In the genomic region with DNA sequence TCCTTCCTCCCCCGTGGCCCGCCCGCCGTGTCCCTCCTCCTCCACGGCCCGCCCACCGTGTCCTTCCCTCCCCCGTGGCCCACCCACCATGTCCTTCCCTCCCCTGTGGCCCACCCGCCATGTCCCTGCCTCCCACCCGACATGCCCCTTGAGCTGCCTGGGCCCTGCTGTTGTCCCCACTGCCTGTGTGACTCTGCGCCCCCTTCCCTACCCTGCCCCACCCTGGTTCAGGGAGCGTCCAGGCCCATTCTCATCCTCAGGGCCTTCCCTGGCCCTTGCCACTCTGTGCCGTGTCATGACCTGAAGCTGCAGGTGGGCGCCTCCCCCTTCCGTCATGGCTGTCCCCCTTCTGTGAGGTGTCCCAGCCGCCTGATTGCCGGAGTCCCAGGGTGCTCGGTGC, we compare ENCODE assay signal across 27 cellular contexts. TPM values are rescaled to one million over a fixed set of nuclear protein-coding genes. Genes with fewer than 3 reads are reported as not detected.
DNase-seq lines count a peak whose midpoint lies in the region; ATAC-seq, FAIRE-seq and TF ChIP-seq lines count a peak whose summit lies in the region.
"Had no signal": no experiment of that assay in that cellular context is flagged by ENCODE, and none has a peak within 500 bp of the region (broad histone marks: within the 10 kb centered on the region; RNA-seq: fewer than 3 reads in every experiment).

No MANE protein-coding gene starts in this region.

- H3K4me2 ChIP-seq in H1 (ENCODE audit: insufficient read depth in 1 of 2, low read depth in 2 of 2, low read length in 2 of 2) = no peak overlapping the region
- no peak overlapping the region for H3K4me2 ChIP-seq in neuronal stem cell (ENCODE audit: insufficient read depth, low read length, poor library complexity, severe bottlenecking)

- H3K4ac ChIP-seq in H1 (replicated peaks; ENCODE audit: insufficient read length, low read depth, low read length) (no peak overlapping the region), neuronal stem cell (ENCODE audit: low read length) (no peak overlapping the region)

- no peak for TF ChIP-seq POLR2A in H1 (IDR thresholded peaks at IDR 0.05; ENCODE audit: control extremely low read depth in 1 of 2, low read depth in 2 of 2, low read length in 2 of 2)
- no peak for TF ChIP-seq POLR2A in upper lobe of left lung (IDR thresholded peaks at IDR 0.05)

- H4K91ac ChIP-seq in H1 (replicated peaks; ENCODE audit: insufficient read length, low read length) (no peak overlapping the region), neuronal stem cell (ENCODE audit: low read depth, low read length, poor library complexity) (no peak overlapping the region)

- H3K27me3 ChIP-seq in H1 (replicated peaks in 1 of 4; ENCODE audit: control insufficient read depth in 3 of 4, extremely low read depth in 1 of 4, insufficient read depth in 3 of 4, low read length in 3 of 4) (no peaks in the 10 kb centered on the region), neuronal stem cell (ENCODE audit: control insufficient read depth in 3 of 3, insufficient read depth in 3 of 3, low read depth in 1 of 3, low read length in 3 of 3) (no peaks in the 10 kb centered on the region), upper lobe of left lung (no peaks in the 10 kb centered on the region)

- H2BK12ac ChIP-seq in H1 (ENCODE audit: low read depth, low read length) (no peak overlapping the region), neuronal stem cell (ENCODE audit: low read length) (no peak overlapping the region)

- H3K4me1 ChIP-seq in H1 (replicated peaks in 1 of 4; ENCODE audit: control insufficient read depth in 3 of 4, insufficient read depth in 4 of 4, low read length in 3 of 4) (no peaks in the 10 kb centered on the region), neuronal stem cell (ENCODE audit: control insufficient read depth in 2 of 2, insufficient read depth in 1 of 2, low read depth in 1 of 2, low read length in 2 of 2) (peaks cover 0 to 2% of the 10 kb centered on the region in 2 donors), upper lobe of left lung (peaks cover 0 to 8% (median 0%) of the 10 kb centered on the region in 4 donors)

- 84% methylated on average over 9 of the region's 18 CpGs; no CpG with 5 or more reads in 1 of the 2 experiments for WGBS in H1 (ENCODE audit: extremely low coverage in 1 of 2, insufficient coverage in 1 of 2, insufficient read length in 1 of 2, insufficient replicate concordance in 2 of 2, low coverage in 1 of 2, low lambda C conversion rate in 2 of 2, missing lambda C conversion rate in 1 of 2), 2 experiments
- no CpG with 5 or more reads among the region's 18 CpGs for WGBS in neuronal stem cell (ENCODE audit: extremely low coverage in 2 of 2, insufficient read length in 2 of 2, insufficient replicate concordance in 1 of 2), 2 donors
- WGBS in upper lobe of left lung, 2 donors = 90 to 92% methylated on average over 16 of the region's 18 CpGs

- FAIRE-seq in H1 (lab: Jason Lieb, UNC) = no peak
- FAIRE-seq: GM12891, GM18507, GM19239 had no signal

- no peak for TF ChIP-seq EP300 in H1 (IDR thresholded peaks at IDR 0.05; ENCODE audit: borderline replicate concordance in 1 of 2, low read depth in 2 of 2, low read length in 2 of 2)
- no peak for TF ChIP-seq EP300 in upper lobe of left lung (IDR thresholded peaks at IDR 0.05)

- H3K27ac Mint-ChIP-seq in stimulated activated naive CD8-positive, alpha-beta T cell treated with anti-CD3 and anti-CD28 coated beads, Interleukin-15, amount 100 ng/mL, for 72 hours = no peak overlapping the region
- H3K27ac Mint-ChIP-seq in activated T-helper 2 cell treated with anti-CD3 and anti-CD28 coated beads, Interferon-gamma antibody, Interleukin-2, Interleukin-4, amounts not matched to agents 10 μg/mL and 5 μg/mL and 100 μg/mL, durations not matched to agents 14 hours and 24 hours and 36 hours = no peak overlapping the region
- H3K27ac Mint-ChIP-seq: CD4-positive, alpha-beta memory T cell; H9; HFFc6 had no signal

- peaks cover 36% of the 10 kb centered on the region for H3K36me3 Mint-ChIP-seq in activated T-helper 2 cell treated with anti-CD3 and anti-CD28 coated beads, Interferon-gamma antibody, Interleukin-2, Interleukin-4, amounts not matched to agents 10 μg/mL and 5 μg/mL and 100 μg/mL, durations not matched to agents 14 hours and 24 hours and 36 hours (ENCODE audit: low read depth)

- peaks cover under 1 to 5% of the 10 kb centered on the region in 2 experiments; a peak in 3 of 4 replicates for H3K9me3 ChIP-seq in H1 (ENCODE audit: insufficient read depth in 2 of 2, low read depth in 1 of 2, low read length in 1 of 2)
- H3K9me3 ChIP-seq in neuronal stem cell (replicated peaks in 1 of 2; ENCODE audit: control insufficient read depth in 2 of 2, insufficient read depth in 1 of 2, low read depth in 1 of 2, low read length in 2 of 2) = no peaks in the 10 kb centered on the region
- peaks cover 0 to 1% (median under 1%) of the 10 kb centered on the region in 4 donors for H3K9me3 ChIP-seq in upper lobe of left lung

- H3K9ac ChIP-seq in H1 (replicated peaks in 1 of 4; ENCODE audit: extremely low read depth in 1 of 4, low read depth in 3 of 4, low read length in 3 of 4) (no peak overlapping the region), neuronal stem cell (ENCODE audit: low read depth, low read length, poor library complexity) (peak overlapping the region; percentile 57)
- H3K9ac ChIP-seq: GM23248 had no signal

- H2BK15ac ChIP-seq in H1 (ENCODE audit: low read length) (no peak overlapping the region), neuronal stem cell (ENCODE audit: low read length) (no peak overlapping the region)

- H3K36me3 ChIP-seq in H1 (ENCODE audit: control insufficient read depth in 2 of 4, insufficient read depth in 4 of 4, low read length in 3 of 4) (no peaks in the 10 kb centered on the region; a peak in 1 of 8 replicates), neuronal stem cell (replicated peaks in 1 of 2; ENCODE audit: control insufficient read depth in 2 of 2, insufficient read depth in 2 of 2, low read length in 2 of 2) (peaks cover 17 to 39% of the 10 kb centered on the region in 2 donors), upper lobe of left lung (peaks cover 0 to 78% (median 37%) of the 10 kb centered on the region in 4 donors)

- H4K5ac ChIP-seq in H1 (ENCODE audit: insufficient read length, low read depth, low read length) = no peak overlapping the region

- H3K4me1 Mint-ChIP-seq in stimulated activated naive CD8-positive, alpha-beta T cell treated with anti-CD3 and anti-CD28 coated beads, Interleukin-15, amount 100 ng/mL, for 72 hours = no peaks in the 10 kb centered on the region
- H3K4me1 Mint-ChIP-seq in activated T-helper 2 cell treated with anti-CD3 and anti-CD28 coated beads, Interferon-gamma antibody, Interleukin-2, Interleukin-4, amounts not matched to agents 10 μg/mL and 5 μg/mL and 100 μg/mL, durations not matched to agents 14 hours and 24 hours and 36 hours (ENCODE audit: low read depth) = no peaks in the 10 kb centered on the region
- H3K4me1 Mint-ChIP-seq: H9 had no signal

- H2BK5ac ChIP-seq in H1 (ENCODE audit: low read depth, low read length) (no peak overlapping the region), neuronal stem cell (ENCODE audit: low read length) (no peak overlapping the region)

- peak; percentile 31 for ATAC-seq in stimulated activated naive CD8-positive, alpha-beta T cell treated with anti-CD3 and anti-CD28 coated beads, Interleukin-15, amount 100 ng/mL, for 72 hours
- no peak for ATAC-seq in stimulated activated naive CD8-positive, alpha-beta T cell treated with anti-CD3 and anti-CD28 coated beads, Interleukin-15, Interleukin-2, amounts not matched to agents 100 U/mL and 50 U/mL, for 24 hours
- ATAC-seq in upper lobe of left lung (ENCODE audit: low FRiP score in 2 of 2) = peak; percentile 3 to 7
- ATAC-seq in GM18867 (IDR thresholded peaks at IDR 0.05; ENCODE audit: unreplicated experiment) = no peak
- ATAC-seq: HCT116 had no signal

- CTCF ChIA-PET in H1 (lab: Charles Lee; ENCODE audit: partially characterized antibody) = interaction anchor here (1.1 kb wide), 1 partner anchor 22 kb away, joined by 4 read pairs; no protein-coding TSS in a partner anchor

- H2AK5ac ChIP-seq in H1 (ENCODE audit: low read depth, low read length) (no peak overlapping the region), neuronal stem cell (ENCODE audit: low read depth, low read length) (peak overlapping the region; percentile 44)

- H3K14ac ChIP-seq in H1 (ENCODE audit: insufficient read length) = no peak overlapping the region
- H3K14ac ChIP-seq in neuronal stem cell (ENCODE audit: low read length) = no peak overlapping the region

- H3K18ac ChIP-seq in H1 (ENCODE audit: extremely low read depth, low read length) = no peak overlapping the region
- H3K18ac ChIP-seq in neuronal stem cell (ENCODE audit: low read length) = peak overlapping the region; percentile 3

- intact Hi-C loops in activated T-helper 2 cell treated with anti-CD3 and anti-CD28 coated beads, Interferon-gamma antibody, Interleukin-2, Interleukin-4, amounts not matched to agents 10 μg/mL and 5 μg/mL and 100 μg/mL, durations not matched to agents 14 hours and 24 hours and 36 hours (cut with micrococcal nuclease) = no loop called here

- TF ChIP-seq CTCF in H1 (IDR thresholded peaks at IDR 0.05; ENCODE audit: control extremely low read depth in 1 of 3, insufficient read depth in 1 of 3, low read depth in 1 of 3, low read length in 3 of 3) (no peak), upper lobe of left lung (IDR thresholded peaks at IDR 0.05) (no peak)

- H3K27me3 Mint-ChIP-seq in stimulated activated naive CD8-positive, alpha-beta T cell treated with anti-CD3 and anti-CD28 coated beads, Interleukin-15, amount 100 ng/mL, for 72 hours = no peaks in the 10 kb centered on the region
- no peaks in the 10 kb centered on the region for H3K27me3 Mint-ChIP-seq in activated T-helper 2 cell treated with anti-CD3 and anti-CD28 coated beads, Interferon-gamma antibody, Interleukin-2, Interleukin-4, amounts not matched to agents 10 μg/mL and 5 μg/mL and 100 μg/mL, durations not matched to agents 14 hours and 24 hours and 36 hours (ENCODE audit: low read depth)
- H3K27me3 Mint-ChIP-seq: CD4-positive, alpha-beta memory T cell had no signal

- no peaks in the 10 kb centered on the region for H3K79me1 ChIP-seq in H1 (ENCODE audit: low read depth, low read length)
- peaks cover 7% of the 10 kb centered on the region for H3K79me1 ChIP-seq in neuronal stem cell (ENCODE audit: low read depth, low read length)

- no peaks in the 10 kb centered on the region for H3K9me3 Mint-ChIP-seq in stimulated activated naive CD8-positive, alpha-beta T cell treated with anti-CD3 and anti-CD28 coated beads, Interleukin-15, amount 100 ng/mL, for 72 hours
- no peaks in the 10 kb centered on the region for H3K9me3 Mint-ChIP-seq in activated T-helper 2 cell treated with anti-CD3 and anti-CD28 coated beads, Interferon-gamma antibody, Interleukin-2, Interleukin-4, amounts not matched to agents 10 μg/mL and 5 μg/mL and 100 μg/mL, durations not matched to agents 14 hours and 24 hours and 36 hours

- H2AFZ ChIP-seq in H1 (ENCODE audit: low read length) (no peak overlapping the region), neuronal stem cell (ENCODE audit: low read length) (no peak overlapping the region)
- H2AFZ ChIP-seq: GM23248 had no signal

- H3K4me3 Mint-ChIP-seq in stimulated activated naive CD8-positive, alpha-beta T cell treated with anti-CD3 and anti-CD28 coated beads, Interleukin-15, amount 100 ng/mL, for 72 hours = no peak overlapping the region
- H3K4me3 Mint-ChIP-seq in activated T-helper 2 cell treated with anti-CD3 and anti-CD28 coated beads, Interferon-gamma antibody, Interleukin-2, Interleukin-4, amounts not matched to agents 10 μg/mL and 5 μg/mL and 100 μg/mL, durations not matched to agents 14 hours and 24 hours and 36 hours (ENCODE audit: low read depth) = no peak overlapping the region
- H3K4me3 Mint-ChIP-seq: CD4-positive, alpha-beta memory T cell; H9; HFFc6 had no signal

- peak overlapping the region; percentile 51; the same call in 1 of the 2 replicates for H4K8ac ChIP-seq in H1 (ENCODE audit: extremely low read depth, insufficient read depth, low read length)
- peak overlapping the region; percentile 32 for H4K8ac ChIP-seq in neuronal stem cell (ENCODE audit: low read depth, low read length)

- H3K27ac ChIP-seq in H1 (ENCODE audit: low read depth, low read length) (no peak overlapping the region), neuronal stem cell (replicated peaks; ENCODE audit: low read length) (no peak overlapping the region), upper lobe of left lung (no peak overlapping the region)
- H3K27ac ChIP-seq: GM23248 had no signal

- H2BK120ac ChIP-seq in H1 (replicated peaks; ENCODE audit: low read depth, low read length) (no peak overlapping the region), neuronal stem cell (ENCODE audit: low read depth, low read length) (no peak overlapping the region)

- no peak for TF ChIP-seq RAD21 in H1 (IDR thresholded peaks at IDR 0.05 in 1 of 2, conservative IDR thresholded peaks at IDR 0.05 in 1 of 2; ENCODE audit: low read depth in 2 of 2, low read length in 2 of 2)

- POLR2A ChIA-PET in H1 (lab: Charles Lee; ENCODE audit: partially characterized antibody) = interaction anchor here (1.0 kb wide), 1 partner anchor 18 kb away, joined by 4 read pairs; no protein-coding TSS in a partner anchor

- no peak for DNase-seq in stimulated activated naive CD8-positive, alpha-beta T cell treated with anti-CD3 and anti-CD28 coated beads, Interleukin-15, amount 100 ng/mL, for 72 hours
- DNase-seq in stimulated activated naive CD8-positive, alpha-beta T cell treated with anti-CD3 and anti-CD28 coated beads, Interleukin-15, Interleukin-2, amounts not matched to agents 100 U/mL and 50 U/mL, for 24 hours = no peak
- no peak for DNase-seq in H1 (ENCODE audit: low read depth in 1 of 2, low spot score in 2 of 2)
- no peak for DNase-seq in neuronal stem cell (ENCODE audit: low spot score)
- peak in 1 of 2 donors; percentile 49 for DNase-seq in upper lobe of left lung
- DNase-seq in GM19238 (ENCODE audit: insufficient read length, low spot score) = no peak
- DNase-seq in activated T-helper 2 cell treated with anti-CD3 and anti-CD28 coated beads, Interferon-gamma antibody, Interleukin-2, Interleukin-4, amounts not matched to agents 10 μg/mL and 5 μg/mL and 100 μg/mL, durations not matched to agents 14 hours and 24 hours and 36 hours (ENCODE audit: low spot score) = no peak
- DNase-seq: C1 segment of cervical spinal cord, Calu3, COR-L47, DMS53, DMS79 treated with DMSO at 0.1 percent for 48 hours, GF-D8, GM23248, H9, HFFc6 had no signal

- no peaks in the 10 kb centered on the region for H3K23me2 ChIP-seq in H1 (ENCODE audit: low read depth, low read length)

- H3K4me3 ChIP-seq in H1 (ENCODE audit: extremely low read depth in 1 of 4, insufficient read depth in 2 of 4, low read depth in 3 of 4, low read length in 4 of 4) = no peak overlapping the region
- no peak overlapping the region for H3K4me3 ChIP-seq in neuronal stem cell (ENCODE audit: low read length in 2 of 2)
- H3K4me3 ChIP-seq in upper lobe of left lung = no peak overlapping the region
- H3K4me3 ChIP-seq: GM23248 had no signal

- H3K23ac ChIP-seq in H1 (ENCODE audit: insufficient read length) (no peak overlapping the region), neuronal stem cell (ENCODE audit: low read depth, low read length, poor library complexity) (peak overlapping the region; percentile 82)

- no peak overlapping the region for H2BK20ac ChIP-seq in H1 (ENCODE audit: low read length)

- no peak overlapping the region for H3K56ac ChIP-seq in H1 (replicated peaks; ENCODE audit: insufficient read length, low read depth, low read length)

- no peaks in the 10 kb centered on the region for H3K79me2 ChIP-seq in H1 (ENCODE audit: control insufficient read depth in 1 of 2, insufficient read depth in 2 of 2, low read length in 2 of 2)

- peaks cover 0 to 3% of the 10 kb centered on the region in 2 experiments for H4K20me1 ChIP-seq in H1 (replicated peaks in 1 of 2; ENCODE audit: control insufficient read depth in 1 of 2, insufficient read depth in 2 of 2, low read length in 2 of 2)

RNA-seq across cellular contexts. Expression of gene D2HGDH, which starts 20.7 kb away (rescaled TPM):
- total RNA-seq in H1 (2021; fragmentation: NEBNext Ultra II Directional; extraction: Animal tissue kit (Norgen Biotek cat#: 25700)) = 8.1 and 8.3 TPM in 2 replicates
- polyA plus RNA-seq in H1 (2011; rRNA removed) = 3.4 and 9.8 TPM in 2 replicates
- 7.6 TPM for polyA plus RNA-seq in H1 (2011; cell fraction: cytosol; rRNA removed)
- 34.5 TPM for polyA plus RNA-seq in H1 (2011; cell fraction: nucleus; rRNA removed)
- polyA plus RNA-seq in H1 (2012, experiment 1 of 2) = 7.6 to 12.7 TPM (median 8.9 TPM) in 4 replicates
- 3.3 TPM for polyA plus RNA-seq in H1 (2012, experiment 2 of 2)
- 4.2 TPM for polyA plus RNA-seq in H1 (2013, experiment 1 of 2)
- 3.3 TPM for polyA plus RNA-seq in H1 (2013, experiment 2 of 2)
- 5.0 and 7.3 TPM in 2 replicates for polyA minus RNA-seq in H1 (2011; rRNA and poly(A)+ RNA removed)
- polyA minus RNA-seq in H1 (2011; cell fraction: cytosol; rRNA and poly(A)+ RNA removed) = 10.3 TPM
- polyA minus RNA-seq in H1 (2011; cell fraction: nucleus; rRNA and poly(A)+ RNA removed) = 19.0 TPM
- 5.2 TPM for polyA plus RNA-seq in neuronal stem cell (2013, experiment 1 of 2)
- 5.3 TPM for polyA plus RNA-seq in neuronal stem cell (2013, experiment 2 of 2)
- total RNA-seq in upper lobe of left lung = 100 to 1,000 TPM in 1 of 6 donors, 10 to 100 TPM in 5; 12.5 to 155 (median 35.8) TPM
- 36.5 and 39.9 TPM in 2 replicates for total RNA-seq in activated T-helper 2 cell treated with anti-CD3 and anti-CD28 coated beads, Interferon-gamma antibody, Interleukin-2, Interleukin-4, amounts not matched to agents 10 μg/mL and 5 μg/mL and 100 μg/mL, durations not matched to agents 14 hours and 24 hours and 36 hours

RNA-seq across cellular contexts. Expression of gene GAL3ST2, which starts 21.5 kb away (rescaled TPM):
- not detected in 2 replicates for total RNA-seq in H1 (2021; fragmentation: NEBNext Ultra II Directional; extraction: Animal tissue kit (Norgen Biotek cat#: 25700))
- polyA plus RNA-seq in H1 (2011; rRNA removed) = 0.14 TPM in 1 of 2 replicates, not detected in the other
- 0.06 TPM for polyA plus RNA-seq in H1 (2011; cell fraction: cytosol; rRNA removed)
- polyA plus RNA-seq in H1 (2011; cell fraction: nucleus; rRNA removed) = 0.44 TPM
- 0.15 to 0.21 TPM (median 0.17 TPM) in 3 of 4 replicates, not detected in the other for polyA plus RNA-seq in H1 (2012, experiment 1 of 2)
- not detected for polyA plus RNA-seq in H1 (2012, experiment 2 of 2)
- polyA plus RNA-seq in H1 (2013, experiment 1 of 2) = 0.12 TPM
- polyA plus RNA-seq in H1 (2013, experiment 2 of 2) = 0.09 TPM
- 0.13 TPM in 1 of 2 replicates, not detected in the other for polyA minus RNA-seq in H1 (2011; rRNA and poly(A)+ RNA removed)
- not detected for polyA minus RNA-seq in H1 (2011; cell fraction: cytosol; rRNA and poly(A)+ RNA removed)
- polyA minus RNA-seq in H1 (2011; cell fraction: nucleus; rRNA and poly(A)+ RNA removed) = 0.90 TPM
- 0.45 TPM for polyA plus RNA-seq in neuronal stem cell (2013, experiment 1 of 2)
- 0.47 TPM for polyA plus RNA-seq in neuronal stem cell (2013, experiment 2 of 2)
- 1 to 10 TPM in 1 of 6 donors, under 1 TPM in 2, not detected in 3; 0.59 to 2.1 (median 0.91) TPM for total RNA-seq in upper lobe of left lung
- total RNA-seq in activated T-helper 2 cell treated with anti-CD3 and anti-CD28 coated beads, Interferon-gamma antibody, Interleukin-2, Interleukin-4, amounts not matched to agents 10 μg/mL and 5 μg/mL and 100 μg/mL, durations not matched to agents 14 hours and 24 hours and 36 hours = 1.3 and 1.9 TPM in 2 replicates
- total RNA-seq: A172, Calu3, Daoy, G401, GM23248, H4 had no signal
- polyA plus RNA-seq: BJ, GM23248 had no signal

RNA-seq across cellular contexts. Expression of gene ING5, which starts 53.3 kb away (rescaled TPM):
- total RNA-seq in H1 (2021; fragmentation: NEBNext Ultra II Directional; extraction: Animal tissue kit (Norgen Biotek cat#: 25700)) = 47.4 and 49.7 TPM in 2 replicates
- 41.5 and 42.5 TPM in 2 replicates for polyA plus RNA-seq in H1 (2011; rRNA removed)
- 44.1 TPM for polyA plus RNA-seq in H1 (2011; cell fraction: cytosol; rRNA removed)
- 91.5 TPM for polyA plus RNA-seq in H1 (2011; cell fraction: nucleus; rRNA removed)
- 33.8 to 49.1 TPM (median 39.8 TPM) in 4 replicates for polyA plus RNA-seq in H1 (2012, experiment 1 of 2)
- 14.9 TPM for polyA plus RNA-seq in H1 (2012, experiment 2 of 2)
- 22.2 TPM for polyA plus RNA-seq in H1 (2013, experiment 1 of 2)
- polyA plus RNA-seq in H1 (2013, experiment 2 of 2) = 20.1 TPM
- polyA minus RNA-seq in H1 (2011; rRNA and poly(A)+ RNA removed) = 52.8 and 60.2 TPM in 2 replicates
- 26.1 TPM for polyA minus RNA-seq in H1 (2011; cell fraction: cytosol; rRNA and poly(A)+ RNA removed)
- polyA minus RNA-seq in H1 (2011; cell fraction: nucleus; rRNA and poly(A)+ RNA removed) = 42.9 TPM
- polyA plus RNA-seq in neuronal stem cell (2013, experiment 1 of 2) = 25.2 TPM
- polyA plus RNA-seq in neuronal stem cell (2013, experiment 2 of 2) = 27.0 TPM
- 100 to 1,000 TPM in 1 of 6 donors, 10 to 100 TPM in 5; 20.2 to 181 (median 41.5) TPM for total RNA-seq in upper lobe of left lung
- 49.4 and 56.4 TPM in 2 replicates for total RNA-seq in activated T-helper 2 cell treated with anti-CD3 and anti-CD28 coated beads, Interferon-gamma antibody, Interleukin-2, Interleukin-4, amounts not matched to agents 10 μg/mL and 5 μg/mL and 100 μg/mL, durations not matched to agents 14 hours and 24 hours and 36 hours

RNA-seq across cellular contexts. Expression of gene NEU4, which starts 53.8 kb away (rescaled TPM):
- total RNA-seq in H1 (2021; fragmentation: NEBNext Ultra II Directional; extraction: Animal tissue kit (Norgen Biotek cat#: 25700)) = 0.50 and 0.82 TPM in 2 replicates
- 0.32 and 0.89 TPM in 2 replicates for polyA plus RNA-seq in H1 (2011; rRNA removed)
- polyA plus RNA-seq in H1 (2011; cell fraction: cytosol; rRNA removed) = 0.45 TPM
- polyA plus RNA-seq in H1 (2011; cell fraction: nucleus; rRNA removed) = 2.0 TPM
- 0.23 to 0.82 TPM (median 0.62 TPM) in 3 of 4 replicates, not detected in the other for polyA plus RNA-seq in H1 (2012, experiment 1 of 2)
- 0.28 TPM for polyA plus RNA-seq in H1 (2012, experiment 2 of 2)
- 0.39 TPM for polyA plus RNA-seq in H1 (2013, experiment 1 of 2)
- polyA plus RNA-seq in H1 (2013, experiment 2 of 2) = 0.07 TPM
- polyA minus RNA-seq in H1 (2011; rRNA and poly(A)+ RNA removed) = not detected in 2 replicates
- polyA minus RNA-seq in H1 (2011; cell fraction: cytosol; rRNA and poly(A)+ RNA removed) = not detected
- 0.50 TPM for polyA minus RNA-seq in H1 (2011; cell fraction: nucleus; rRNA and poly(A)+ RNA removed)
- 0.45 TPM for polyA plus RNA-seq in neuronal stem cell (2013, experiment 1 of 2)
- 0.37 TPM for polyA plus RNA-seq in neuronal stem cell (2013, experiment 2 of 2)
- 1 to 10 TPM in 1 of 6 donors, not detected in 5; 2.9 TPM for total RNA-seq in upper lobe of left lung
- total RNA-seq in activated T-helper 2 cell treated with anti-CD3 and anti-CD28 coated beads, Interferon-gamma antibody, Interleukin-2, Interleukin-4, amounts not matched to agents 10 μg/mL and 5 μg/mL and 100 μg/mL, durations not matched to agents 14 hours and 24 hours and 36 hours = 3.2 and 3.9 TPM in 2 replicates
- total RNA-seq: A172, Daoy, G401, GM23248, H4 had no signal
- polyA plus RNA-seq: BJ, GM23248 had no signal

Comparison
In these comparisons a context has a peak if more than half of its experiments do, and no peak if none do; other contexts are left out.
1. ATAC-seq: peak in stimulated activated naive CD8-positive, alpha-beta T cell treated with anti-CD3 and anti-CD28 coated beads, Interleukin-15, amount 100 ng/mL, for 72 hours (single experiment) and upper lobe of left lung (2 of 2); none in stimulated activated naive CD8-positive, alpha-beta T cell treated with anti-CD3 and anti-CD28 coated beads, Interleukin-15, Interleukin-2, amounts not matched to agents 100 U/mL and 50 U/mL, for 24 hours (single experiment) and GM18867 (single experiment).